Comparison of ENCODE assay signal across 1 cellular context in the genomic region with DNA sequence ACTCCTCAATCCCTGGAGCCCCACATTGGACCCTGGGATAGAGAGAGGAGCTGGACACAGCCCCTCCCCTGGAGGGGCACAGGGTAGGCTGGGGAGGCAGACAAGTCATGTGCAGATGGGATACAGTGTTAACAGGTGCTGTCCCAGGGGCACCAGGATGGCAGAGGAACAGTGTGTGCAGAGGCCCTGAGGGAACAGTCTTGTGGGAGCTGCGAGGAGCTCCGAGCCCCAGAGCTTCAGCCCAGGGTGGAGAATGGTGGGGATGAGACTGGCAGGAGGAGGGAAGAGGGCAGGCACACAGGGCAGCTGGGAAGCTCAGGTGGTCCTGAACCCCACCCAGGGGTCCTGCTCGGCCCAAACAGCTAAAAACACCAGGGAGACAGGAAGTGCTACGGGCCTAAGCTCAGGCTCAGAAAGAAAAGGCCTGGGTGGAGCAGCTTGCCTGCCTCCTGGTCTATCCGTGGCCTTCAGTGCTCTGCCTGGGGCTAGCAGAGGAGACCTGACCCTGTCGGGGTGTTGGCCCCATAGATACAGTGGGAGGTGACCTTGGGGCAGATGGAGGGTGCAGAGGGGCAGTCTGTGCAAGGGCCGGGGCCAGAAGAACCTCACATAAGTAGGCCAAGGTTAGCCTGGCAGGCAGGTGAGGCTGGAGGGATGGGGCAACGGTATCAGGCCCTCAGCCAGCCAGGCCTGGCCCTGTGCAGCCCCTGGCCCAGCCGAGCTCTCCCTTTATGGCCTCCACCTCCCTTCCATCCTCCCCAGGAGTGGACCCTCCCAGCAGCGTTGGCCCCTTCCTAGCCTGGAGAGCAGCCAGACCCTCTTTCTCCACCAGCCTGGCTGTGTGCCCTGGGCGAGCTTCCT.
TF ChIP-seq lines count a peak whose summit lies in the region.

No MANE protein-coding gene starts in this region.

TF ChIP-seq in GM23338, 12 proteins besides CTCF, POLR2A, EP300 and RAD21:
- no peak for TF ChIP-seq ZNF114 (CRISPR knock-in tag; IDR thresholded peaks at IDR 0.05)
- TF ChIP-seq, protein P1, sequence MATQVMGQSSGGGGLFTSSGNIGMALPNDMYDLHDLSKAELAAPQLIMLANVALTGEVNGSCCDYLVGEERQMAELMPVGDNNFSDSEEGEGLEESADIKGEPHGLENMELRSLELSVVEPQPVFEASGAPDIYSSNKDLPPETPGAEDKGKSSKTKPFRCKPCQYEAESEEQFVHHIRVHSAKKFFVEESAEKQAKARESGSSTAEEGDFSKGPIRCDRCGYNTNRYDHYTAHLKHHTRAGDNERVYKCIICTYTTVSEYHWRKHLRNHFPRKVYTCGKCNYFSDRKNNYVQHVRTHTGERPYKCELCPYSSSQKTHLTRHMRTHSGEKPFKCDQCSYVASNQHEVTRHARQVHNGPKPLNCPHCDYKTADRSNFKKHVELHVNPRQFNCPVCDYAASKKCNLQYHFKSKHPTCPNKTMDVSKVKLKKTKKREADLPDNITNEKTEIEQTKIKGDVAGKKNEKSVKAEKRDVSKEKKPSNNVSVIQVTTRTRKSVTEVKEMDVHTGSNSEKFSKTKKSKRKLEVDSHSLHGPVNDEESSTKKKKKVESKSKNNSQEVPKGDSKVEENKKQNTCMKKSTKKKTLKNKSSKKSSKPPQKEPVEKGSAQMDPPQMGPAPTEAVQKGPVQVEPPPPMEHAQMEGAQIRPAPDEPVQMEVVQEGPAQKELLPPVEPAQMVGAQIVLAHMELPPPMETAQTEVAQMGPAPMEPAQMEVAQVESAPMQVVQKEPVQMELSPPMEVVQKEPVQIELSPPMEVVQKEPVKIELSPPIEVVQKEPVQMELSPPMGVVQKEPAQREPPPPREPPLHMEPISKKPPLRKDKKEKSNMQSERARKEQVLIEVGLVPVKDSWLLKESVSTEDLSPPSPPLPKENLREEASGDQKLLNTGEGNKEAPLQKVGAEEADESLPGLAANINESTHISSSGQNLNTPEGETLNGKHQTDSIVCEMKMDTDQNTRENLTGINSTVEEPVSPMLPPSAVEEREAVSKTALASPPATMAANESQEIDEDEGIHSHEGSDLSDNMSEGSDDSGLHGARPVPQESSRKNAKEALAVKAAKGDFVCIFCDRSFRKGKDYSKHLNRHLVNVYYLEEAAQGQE (IDR thresholded peaks at IDR 0.05; ENCODE audit: unreplicated experiment): no peak
- TF ChIP-seq ZNF331 (CRISPR knock-in tag; IDR thresholded peaks at IDR 0.05; ENCODE audit: low read depth): no peak
- TF ChIP-seq NANOG (IDR thresholded peaks at IDR 0.05; ENCODE audit: borderline replicate concordance): no peak
- no peak for TF ChIP-seq EZH2phosphoT487 (IDR thresholded peaks at IDR 0.05; ENCODE audit: unreplicated experiment)
- no peak for TF ChIP-seq JUNB (IDR thresholded peaks at IDR 0.05; ENCODE audit: unreplicated experiment)
- TF ChIP-seq, protein P2, sequence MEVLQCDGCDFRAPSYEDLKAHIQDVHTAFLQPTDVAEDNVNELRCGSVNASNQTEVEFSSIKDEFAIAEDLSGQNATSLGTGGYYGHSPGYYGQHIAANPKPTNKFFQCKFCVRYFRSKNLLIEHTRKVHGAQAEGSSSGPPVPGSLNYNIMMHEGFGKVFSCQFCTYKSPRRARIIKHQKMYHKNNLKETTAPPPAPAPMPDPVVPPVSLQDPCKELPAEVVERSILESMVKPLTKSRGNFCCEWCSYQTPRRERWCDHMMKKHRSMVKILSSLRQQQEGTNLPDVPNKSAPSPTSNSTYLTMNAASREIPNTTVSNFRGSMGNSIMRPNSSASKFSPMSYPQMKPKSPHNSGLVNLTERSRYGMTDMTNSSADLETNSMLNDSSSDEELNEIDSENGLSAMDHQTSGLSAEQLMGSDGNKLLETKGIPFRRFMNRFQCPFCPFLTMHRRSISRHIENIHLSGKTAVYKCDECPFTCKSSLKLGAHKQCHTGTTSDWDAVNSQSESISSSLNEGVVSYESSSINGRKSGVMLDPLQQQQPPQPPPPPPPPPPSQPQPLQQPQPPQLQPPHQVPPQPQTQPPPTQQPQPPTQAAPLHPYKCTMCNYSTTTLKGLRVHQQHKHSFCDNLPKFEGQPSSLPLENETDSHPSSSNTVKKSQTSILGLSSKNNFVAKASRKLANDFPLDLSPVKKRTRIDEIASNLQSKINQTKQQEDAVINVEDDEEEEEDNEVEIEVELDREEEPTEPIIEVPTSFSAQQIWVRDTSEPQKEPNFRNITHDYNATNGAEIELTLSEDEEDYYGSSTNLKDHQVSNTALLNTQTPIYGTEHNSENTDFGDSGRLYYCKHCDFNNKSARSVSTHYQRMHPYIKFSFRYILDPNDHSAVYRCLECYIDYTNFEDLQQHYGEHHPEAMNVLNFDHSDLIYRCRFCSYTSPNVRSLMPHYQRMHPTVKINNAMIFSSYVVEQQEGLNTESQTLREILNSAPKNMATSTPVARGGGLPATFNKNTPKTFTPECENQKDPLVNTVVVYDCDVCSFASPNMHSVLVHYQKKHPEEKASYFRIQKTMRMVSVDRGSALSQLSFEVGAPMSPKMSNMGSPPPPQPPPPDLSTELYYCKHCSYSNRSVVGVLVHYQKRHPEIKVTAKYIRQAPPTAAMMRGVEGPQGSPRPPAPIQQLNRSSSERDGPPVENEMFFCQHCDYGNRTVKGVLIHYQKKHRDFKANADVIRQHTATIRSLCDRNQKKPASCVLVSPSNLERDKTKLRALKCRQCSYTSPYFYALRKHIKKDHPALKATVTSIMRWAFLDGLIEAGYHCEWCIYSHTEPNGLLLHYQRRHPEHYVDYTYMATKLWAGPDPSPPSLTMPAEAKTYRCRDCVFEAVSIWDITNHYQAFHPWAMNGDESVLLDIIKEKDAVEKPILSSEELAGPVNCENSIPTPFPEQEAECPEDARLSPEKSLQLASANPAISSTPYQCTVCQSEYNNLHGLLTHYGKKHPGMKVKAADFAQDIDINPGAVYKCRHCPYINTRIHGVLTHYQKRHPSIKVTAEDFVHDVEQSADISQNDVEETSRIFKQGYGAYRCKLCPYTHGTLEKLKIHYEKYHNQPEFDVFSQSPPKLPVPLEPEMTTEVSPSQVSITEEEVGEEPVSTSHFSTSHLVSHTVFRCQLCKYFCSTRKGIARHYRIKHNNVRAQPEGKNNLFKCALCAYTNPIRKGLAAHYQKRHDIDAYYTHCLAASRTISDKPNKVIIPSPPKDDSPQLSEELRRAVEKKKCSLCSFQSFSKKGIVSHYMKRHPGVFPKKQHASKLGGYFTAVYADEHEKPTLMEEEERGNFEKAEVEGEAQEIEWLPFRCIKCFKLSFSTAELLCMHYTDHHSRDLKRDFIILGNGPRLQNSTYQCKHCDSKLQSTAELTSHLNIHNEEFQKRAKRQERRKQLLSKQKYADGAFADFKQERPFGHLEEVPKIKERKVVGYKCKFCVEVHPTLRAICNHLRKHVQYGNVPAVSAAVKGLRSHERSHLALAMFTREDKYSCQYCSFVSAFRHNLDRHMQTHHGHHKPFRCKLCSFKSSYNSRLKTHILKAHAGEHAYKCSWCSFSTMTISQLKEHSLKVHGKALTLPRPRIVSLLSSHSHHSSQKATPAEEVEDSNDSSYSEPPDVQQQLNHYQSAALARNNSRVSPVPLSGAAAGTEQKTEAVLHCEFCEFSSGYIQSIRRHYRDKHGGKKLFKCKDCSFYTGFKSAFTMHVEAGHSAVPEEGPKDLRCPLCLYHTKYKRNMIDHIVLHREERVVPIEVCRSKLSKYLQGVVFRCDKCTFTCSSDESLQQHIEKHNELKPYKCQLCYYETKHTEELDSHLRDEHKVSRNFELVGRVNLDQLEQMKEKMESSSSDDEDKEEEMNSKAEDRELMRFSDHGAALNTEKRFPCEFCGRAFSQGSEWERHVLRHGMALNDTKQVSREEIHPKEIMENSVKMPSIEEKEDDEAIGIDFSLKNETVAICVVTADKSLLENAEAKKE (CRISPR knock-in tag; IDR thresholded peaks at IDR 0.05): no peak
- TF ChIP-seq STAT1 (IDR thresholded peaks at IDR 0.05; ENCODE audit: unreplicated experiment): no peak
- TF ChIP-seq POLR2AphosphoS5 (IDR thresholded peaks at IDR 0.05; ENCODE audit: low read depth): no peak
- TF ChIP-seq, protein P3, sequence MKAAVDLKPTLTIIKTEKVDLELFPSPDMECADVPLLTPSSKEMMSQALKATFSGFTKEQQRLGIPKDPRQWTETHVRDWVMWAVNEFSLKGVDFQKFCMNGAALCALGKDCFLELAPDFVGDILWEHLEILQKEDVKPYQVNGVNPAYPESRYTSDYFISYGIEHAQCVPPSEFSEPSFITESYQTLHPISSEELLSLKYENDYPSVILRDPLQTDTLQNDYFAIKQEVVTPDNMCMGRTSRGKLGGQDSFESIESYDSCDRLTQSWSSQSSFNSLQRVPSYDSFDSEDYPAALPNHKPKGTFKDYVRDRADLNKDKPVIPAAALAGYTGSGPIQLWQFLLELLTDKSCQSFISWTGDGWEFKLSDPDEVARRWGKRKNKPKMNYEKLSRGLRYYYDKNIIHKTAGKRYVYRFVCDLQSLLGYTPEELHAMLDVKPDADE (IDR thresholded peaks at IDR 0.05): no peak
- TF ChIP-seq CREB1 (CRISPR knock-in tag; IDR thresholded peaks at IDR 0.05; ENCODE audit: low read depth): no peak
- TF ChIP-seq EZH2 (IDR thresholded peaks at IDR 0.05; ENCODE audit: low read depth, unreplicated experiment): no peak
